Comparison of ENCODE assay signal across 8 cellular contexts in genomic region chr6:36028088-36028886, GRCh38. TPM values are rescaled to one million over a fixed set of nuclear protein-coding genes. Genes with fewer than 3 reads are reported as not detected.
DNase-seq lines count a peak whose midpoint lies in the region; ATAC-seq and TF ChIP-seq lines count a peak whose summit lies in the region.

No MANE protein-coding gene starts in this region.

- intact Hi-C loops in activated CD4-positive, alpha-beta memory T cell treated with anti-CD3 and anti-CD28 coated beads for 36 hours (cut with micrococcal nuclease) = loop anchor here (5.0 kb wide), 2 partner anchors 49 to 414 kb away; partner anchors contain the start of genes KCTD20 and PXT1
- intact Hi-C loops in mucosa of descending colon (cut with DNase I, micrococcal nuclease) = loop anchor here (5.0 kb wide), 1 partner anchor 69 kb away; no protein-coding TSS in a partner anchor

- CTCF ChIA-PET in activated CD4-positive, alpha-beta memory T cell treated with anti-CD3 and anti-CD28 coated beads for 36 hours (lab: Charles Lee) = interaction anchor here (0.5 to 8.9 kb wide), 36 partner anchors 10 to 359 kb away, joined by 3 to 237 read pairs (median 5); partner anchors contain the start of gene ETV7

- peaks cover 10% of the 10 kb centered on the region for H3K36me3 Mint-ChIP-seq in activated CD4-positive, alpha-beta memory T cell treated with anti-CD3 and anti-CD28 coated beads for 36 hours
- peaks cover 5% of the 10 kb centered on the region for H3K36me3 Mint-ChIP-seq in endothelial cell (ENCODE audit: low read depth, unreplicated experiment)

- H3K27ac Mint-ChIP-seq in activated CD4-positive, alpha-beta memory T cell treated with anti-CD3 and anti-CD28 coated beads for 36 hours = peak overlapping the region; percentile 97
- peak overlapping the region; percentile 96 for H3K27ac Mint-ChIP-seq in endothelial cell (ENCODE audit: unreplicated experiment)

- H3K9me3 ChIP-seq in mucosa of descending colon = no peaks in the 10 kb centered on the region

- H3K4me1 Mint-ChIP-seq in activated CD4-positive, alpha-beta memory T cell treated with anti-CD3 and anti-CD28 coated beads for 36 hours (ENCODE audit: low read depth) = peaks cover 33% of the 10 kb centered on the region
- peaks cover 45% of the 10 kb centered on the region for H3K4me1 Mint-ChIP-seq in endothelial cell (ENCODE audit: unreplicated experiment)

- POLR2A ChIA-PET in activated CD4-positive, alpha-beta memory T cell treated with anti-CD3 and anti-CD28 coated beads for 36 hours (lab: Charles Lee) = interaction anchor here (0.8 to 2.9 kb wide), 16 partner anchors 10 to 169 kb away, joined by 3 to 47 read pairs (median 6); partner anchors contain the start of genes BRPF3 and MAPK13

- ATAC-seq in GM21825 (IDR thresholded peaks at IDR 0.05; ENCODE audit: unreplicated experiment) = peak; percentile 19
- ATAC-seq in mucosa of descending colon = peak; percentile 47

- peaks cover 12% of the 10 kb centered on the region for H3K27me3 Mint-ChIP-seq in activated CD4-positive, alpha-beta memory T cell treated with anti-CD3 and anti-CD28 coated beads for 36 hours
- H3K27me3 Mint-ChIP-seq in endothelial cell (ENCODE audit: unreplicated experiment) = no peaks in the 10 kb centered on the region

- DNase-seq in EL (peak; percentile 45), LoVo (ENCODE audit: low spot score) (peak; percentile 23), endothelial cell (ENCODE audit: low spot score) (peak; percentile 32), mucosa of descending colon (peak; percentile 46 to 77 (median 70)), NCI-H2029 treated with DMSO at 0.1 percent for 48 hours (lab: John Stamatoyannopoulos, UW) (no peak)
- peak; percentile 58 for DNase-seq in activated CD4-positive, alpha-beta memory T cell treated with anti-CD3 and anti-CD28 coated beads for 36 hours
- DNase-seq in stimulated activated CD8-positive, alpha-beta memory T cell treated with anti-CD3 and anti-CD28 coated beads, Interleukin-7, amount 100 ng/mL, for 1 hour (ENCODE audit: low read depth in 2 of 2) = peak; percentile 2 to 14

- TF ChIP-seq CTCF in endothelial cell (IDR thresholded peaks at IDR 0.05; ENCODE audit: unreplicated experiment) (no peak), mucosa of descending colon (IDR thresholded peaks at IDR 0.05) (no peak)

- H3K9me3 Mint-ChIP-seq in activated CD4-positive, alpha-beta memory T cell treated with anti-CD3 and anti-CD28 coated beads for 36 hours = no peaks in the 10 kb centered on the region
- no peaks in the 10 kb centered on the region for H3K9me3 Mint-ChIP-seq in endothelial cell (ENCODE audit: unreplicated experiment)

- peaks cover 11% of the 10 kb centered on the region for H3K4me1 ChIP-seq in mucosa of descending colon (ENCODE audit: low read depth)

- peak overlapping the region; percentile 99 for H3K4me3 ChIP-seq in mucosa of descending colon

- no peaks in the 10 kb centered on the region for H3K36me3 ChIP-seq in mucosa of descending colon (ENCODE audit: low read depth)

- H3K4me3 Mint-ChIP-seq in activated CD4-positive, alpha-beta memory T cell treated with anti-CD3 and anti-CD28 coated beads for 36 hours = peak overlapping the region; percentile 98
- H3K4me3 Mint-ChIP-seq in endothelial cell (ENCODE audit: unreplicated experiment) = peak overlapping the region; percentile 97

RNA-seq across cellular contexts. Expression of gene MAPK14, which starts 0.7 kb away (rescaled TPM):
- 10 to 100 TPM; 39.3 to 44.0 TPM for total RNA-seq in activated CD4-positive, alpha-beta memory T cell treated with anti-CD3 and anti-CD28 coated beads for 36 hours
- total RNA-seq in endothelial cell (ENCODE audit: unreplicated experiment) (73.2 TPM), mucosa of descending colon (10 to 100 TPM; 56.1 to 67.7 (median 63.2) TPM)

RNA-seq across cellular contexts. Expression of gene SLC26A8, which starts 3.8 kb away (rescaled TPM):
- not detected for total RNA-seq in activated CD4-positive, alpha-beta memory T cell treated with anti-CD3 and anti-CD28 coated beads for 36 hours
- 0.97 TPM for total RNA-seq in endothelial cell (ENCODE audit: unreplicated experiment)
- 1 to 10 TPM in 1 of 3 donors, under 1 TPM in 2; 0.28 to 1.0 (median 0.35) TPM for total RNA-seq in mucosa of descending colon
